13 cellular contexts compared by ENCODE assay signal in the genomic region with DNA sequence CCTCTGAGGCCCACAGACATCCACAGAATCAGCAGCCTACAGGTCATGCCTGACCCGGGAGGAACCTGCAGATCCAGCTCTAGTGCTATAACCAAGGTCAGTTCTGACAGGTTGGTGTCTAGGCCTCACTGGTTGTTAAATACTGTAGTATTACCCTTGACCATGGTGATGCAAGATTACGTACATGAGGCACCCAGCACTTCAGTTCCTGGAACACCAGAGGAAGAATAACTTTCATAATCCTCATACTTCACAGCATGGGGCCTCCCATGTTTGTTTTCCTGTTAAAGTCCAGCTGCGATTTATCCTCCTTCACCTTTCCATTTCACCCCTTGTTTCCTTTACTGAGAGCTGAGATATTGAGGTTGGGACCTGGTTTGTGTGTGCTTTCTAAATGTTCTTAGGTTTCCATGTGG. TPM values are rescaled to one million over a fixed set of nuclear protein-coding genes. Genes with fewer than 3 reads are reported as not detected.
A peak's percentile ranks its signal among the peaks of the same experiment; 100 is the strongest.
DNase-seq lines count a peak whose midpoint lies in the region; ATAC-seq, FAIRE-seq and TF ChIP-seq lines count a peak whose summit lies in the region.
"Had no signal": no experiment of that assay in that cellular context is flagged by ENCODE, and none has a peak within 500 bp of the region (broad histone marks: within the 10 kb centered on the region; RNA-seq: fewer than 3 reads in every experiment).

No MANE protein-coding gene starts in this region.

- DNase-seq in COLO668 (lab: John Stamatoyannopoulos, UW; ENCODE audit: unreplicated experiment) (peak; percentile 24), KBM-7 (peak; percentile 55), K562 (ENCODE audit: extremely low read depth in 1 of 4, low spot score in 3 of 4) (peak in 1 of 4 experiments; percentile 4), lower lobe of right lung (no peak), HTR-8/SVneo (ENCODE audit: insufficient read length, low spot score) (no peak), dedifferentiated amniotic fluid mesenchymal stem cell (ENCODE audit: extremely low spot score) (no peak)
- DNase-seq: activated CD4-positive, alpha-beta T cell treated with anti-CD3 and anti-CD28 coated beads, Interleukin-2, amount 50 U/mL, for 48 hours; amygdala; left ventricle myocardium superior had no signal

- no peak for TF ChIP-seq RAD21 in K562 (CRISPR knock-in tag; conservative IDR thresholded peaks at IDR 0.05 in 1 of 2, IDR thresholded peaks at IDR 0.05 in 1 of 2)

- TF ChIP-seq CTCF in K562 (IDR thresholded peaks at IDR 0.05 in 2 of 3, conservative IDR thresholded peaks at IDR 0.05 in 1 of 3; ENCODE audit: insufficient read depth in 2 of 3, low read depth in 1 of 3, low read length in 3 of 3) (no peak), lower lobe of right lung (IDR thresholded peaks at IDR 0.05) (no peak)

- H3K4me2 ChIP-seq in K562 (ENCODE audit: insufficient read depth, low read length), result no peak overlapping the region

- no peak for TF ChIP-seq EP300 in K562 (IDR thresholded peaks at IDR 0.05; ENCODE audit: low read length)

- H3K36me3 ChIP-seq in K562 (ENCODE audit: control insufficient read depth, insufficient read depth, low read length), result no peaks in the 10 kb centered on the region
- H3K36me3 ChIP-seq in lower lobe of right lung, result no peaks in the 10 kb centered on the region

- H3K9ac ChIP-seq in K562 (ENCODE audit: insufficient read depth in 1 of 2, low read depth in 2 of 2, low read length in 2 of 2), result no peak overlapping the region

- H3K9me3 ChIP-seq in K562 (replicated peaks; ENCODE audit: control insufficient read depth, insufficient read depth, low read depth, low read length) (no peaks in the 10 kb centered on the region), lower lobe of right lung (no peaks in the 10 kb centered on the region)

- no peak for TF ChIP-seq POLR2A in K562 (conservative IDR thresholded peaks at IDR 0.05)

- no peak overlapping the region for H3K27ac ChIP-seq in K562 (ENCODE audit: extremely low read depth, low read depth, low read length)
- peak overlapping the region; percentile 63 for H3K27ac ChIP-seq in lower lobe of right lung

- POLR2A ChIA-PET in K562 (lab: Yijun Ruan, JAX), result interaction anchor here (1.0 kb wide), 1 partner anchor 33 kb away, joined by 4 read pairs; no protein-coding TSS in a partner anchor

- H3K27me3 ChIP-seq in K562 (ENCODE audit: control insufficient read depth in 2 of 2, insufficient read depth in 2 of 2, low read length in 2 of 2), result peaks cover 2 to 6% of the 10 kb centered on the region in 2 experiments; a peak in 3 of 5 replicates
- H3K27me3 ChIP-seq in lower lobe of right lung (ENCODE audit: low read depth), result no peaks in the 10 kb centered on the region

- CTCF ChIA-PET in K562 (lab: Yijun Ruan, JAX; ENCODE audit: low intra/inter-chr PET ratio), result no interaction called here

- no peaks in the 10 kb centered on the region for H4K20me1 ChIP-seq in K562 (replicated peaks; ENCODE audit: control insufficient read depth, insufficient read depth, low read length)

- intact Hi-C loops in K562 (cut with micrococcal nuclease), result no loop called here
- intact Hi-C loops in lower lobe of right lung (cut with DNase I), result no loop called here

- 7% methylated on average over 3 of the region's 3 CpGs for WGBS in K562 (ENCODE audit: insufficient coverage, low coverage, missing lambda C conversion rate)

- H3K4me1 ChIP-seq in K562 (replicated peaks in 1 of 2; ENCODE audit: control insufficient read depth in 2 of 2, insufficient read depth in 2 of 2, low read length in 2 of 2) (no peaks in the 10 kb centered on the region; a peak in 2 of 5 replicates), lower lobe of right lung (peaks cover 38% of the 10 kb centered on the region)

- H3K4me3 ChIP-seq in K562 (no peak overlapping the region), lower lobe of right lung (no peak overlapping the region)
- H3K4me3 ChIP-seq: skin epidermis had no signal

- FAIRE-seq in K562 (lab: Jason Lieb, UNC) (no peak), HTR-8/SVneo (lab: Jason Lieb, UNC) (no peak)

- peak; percentile 59 for ATAC-seq in K562
- ATAC-seq in lower lobe of right lung, result peak; percentile 89 to 91
- ATAC-seq in GM19395 (IDR thresholded peaks at IDR 0.05; ENCODE audit: unreplicated experiment), result no peak
- ATAC-seq in GM21737 (IDR thresholded peaks at IDR 0.05; ENCODE audit: unreplicated experiment), result no peak
- ATAC-seq: SK-N-SH treated with all-trans-retinoic acid at 6 μM for 48 hours had no signal

- in situ Hi-C loops in KBM-7 (cut with MboI; ENCODE audit: low pct_unique_long_range_greater_than_20kb, low sequenced_read_pairs), result no loop called here
- in situ Hi-C loops in K562 (cut with MboI), result no loop called here

- no TSS peak for BruUV-seq in K562 (replicated peaks; lab: Mats Ljungman, UMichigan)

- H3K79me2 ChIP-seq in K562 (ENCODE audit: control insufficient read depth, insufficient read depth, low read length), result no peaks in the 10 kb centered on the region

- H2AFZ ChIP-seq in K562 (ENCODE audit: low read depth, low read length), result no peak overlapping the region

- H3K9me1 ChIP-seq in K562 (ENCODE audit: control insufficient read depth, insufficient read depth, low read length), result peaks cover 3% of the 10 kb centered on the region

TF ChIP-seq in K562, 482 proteins besides CTCF, POLR2A, EP300 and RAD21 (continues in another document):
- TF ChIP-seq ARHGAP35 (IDR thresholded peaks at IDR 0.05; ENCODE audit: partially characterized antibody) (no peak), RFX7 (CRISPR knock-in tag; IDR thresholded peaks at IDR 0.05) (no peak), MAFK (IDR thresholded peaks at IDR 0.05; ENCODE audit: low read length) (no peak), CEBPG (CRISPR knock-in tag; IDR thresholded peaks at IDR 0.05) (0 out of 2 replicates have a peak, but pooled peaks have one; percentile 51), CEBPG (tag; conservative IDR thresholded peaks at IDR 0.05 in 1 of 2, IDR thresholded peaks at IDR 0.05 in 1 of 2) (peak; percentile 91 to 95), NR2C1 (IDR thresholded peaks at IDR 0.05) (no peak), NR2C1 (tag; IDR thresholded peaks at IDR 0.05) (peak; percentile 29; the same call in 1 of the 2 replicates), DDX20 (tag; IDR thresholded peaks at IDR 0.05; ENCODE audit: low read depth) (no peak), ETV1 (tag; conservative IDR thresholded peaks at IDR 0.05; ENCODE audit: low read depth) (peak; percentile 40), TCF7L2 (IDR thresholded peaks at IDR 0.05; ENCODE audit: low read depth, low read length) (no peak), GATAD2B (IDR thresholded peaks at IDR 0.05; ENCODE audit: borderline replicate concordance) (no peak), ZNF408 (CRISPR knock-in tag; IDR thresholded peaks at IDR 0.05; ENCODE audit: low read depth) (no peak), MAZ (CRISPR knock-in tag; conservative IDR thresholded peaks at IDR 0.05 in 1 of 2, IDR thresholded peaks at IDR 0.05 in 1 of 2) (0 out of 4 replicates have a peak, but pooled peaks of 1 of the 2 experiments have one; percentile 25), MTF1 (CRISPR knock-in tag; IDR thresholded peaks at IDR 0.05; ENCODE audit: borderline replicate concordance) (no peak)
- TF ChIP-seq, protein P1, sequence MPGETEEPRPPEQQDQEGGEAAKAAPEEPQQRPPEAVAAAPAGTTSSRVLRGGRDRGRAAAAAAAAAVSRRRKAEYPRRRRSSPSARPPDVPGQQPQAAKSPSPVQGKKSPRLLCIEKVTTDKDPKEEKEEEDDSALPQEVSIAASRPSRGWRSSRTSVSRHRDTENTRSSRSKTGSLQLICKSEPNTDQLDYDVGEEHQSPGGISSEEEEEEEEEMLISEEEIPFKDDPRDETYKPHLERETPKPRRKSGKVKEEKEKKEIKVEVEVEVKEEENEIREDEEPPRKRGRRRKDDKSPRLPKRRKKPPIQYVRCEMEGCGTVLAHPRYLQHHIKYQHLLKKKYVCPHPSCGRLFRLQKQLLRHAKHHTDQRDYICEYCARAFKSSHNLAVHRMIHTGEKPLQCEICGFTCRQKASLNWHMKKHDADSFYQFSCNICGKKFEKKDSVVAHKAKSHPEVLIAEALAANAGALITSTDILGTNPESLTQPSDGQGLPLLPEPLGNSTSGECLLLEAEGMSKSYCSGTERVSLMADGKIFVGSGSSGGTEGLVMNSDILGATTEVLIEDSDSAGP (CRISPR knock-in tag; IDR thresholded peaks at IDR 0.05), result no peak
- TF ChIP-seq, protein P2, sequence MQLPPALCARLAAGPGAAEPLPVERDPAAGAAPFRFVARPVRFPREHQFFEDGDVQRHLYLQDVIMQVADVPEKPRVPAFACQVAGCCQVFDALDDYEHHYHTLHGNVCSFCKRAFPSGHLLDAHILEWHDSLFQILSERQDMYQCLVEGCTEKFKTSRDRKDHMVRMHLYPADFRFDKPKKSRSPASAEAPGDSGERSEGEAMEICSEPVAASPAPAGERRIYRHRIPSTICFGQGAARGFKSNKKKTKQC (CRISPR knock-in tag; IDR thresholded peaks at IDR 0.05), result no peak

RNA-seq across cellular contexts. Expression of a gene that starts 34.4 kb away (rescaled TPM):
- total RNA-seq in K562 (2011; cell fraction: chromatin; rRNA removed; ENCODE audit: low replicate concordance), result 2.8 and 8.7 TPM in 2 replicates
- total RNA-seq in K562 (2011; cell fraction: nucleolus; rRNA removed), result 1.7 and 2.2 TPM in 2 replicates
- total RNA-seq in K562 (2011; cell fraction: nucleoplasm; rRNA removed), result 4.0 and 5.0 TPM in 2 replicates
- 6.5 and 8.2 TPM in 2 replicates for total RNA-seq in K562 (2014; rRNA removed)
- total RNA-seq in K562 (2014; rRNA removed; fragmentation: Illumina TruSeq; extraction: Trizol), result 12.3 and 13.3 TPM in 2 replicates
- total RNA-seq in K562 (2015; rRNA removed; fragmentation: Illumina TruSeq; extraction: Trizol), result 10.4 and 11.3 TPM in 2 replicates
- total RNA-seq in K562 (2021), result 10.0 and 10.2 TPM in 2 replicates
- polyA plus RNA-seq in K562 (2011; rRNA removed), result 3.0 and 4.6 TPM in 2 replicates
- 2.0 and 2.9 TPM in 2 replicates for polyA plus RNA-seq in K562 (2011; cell fraction: cytosol; rRNA removed)
- polyA plus RNA-seq in K562 (2011; cell fraction: nucleus; rRNA removed), result 1.5 and 2.2 TPM in 2 replicates
- polyA plus RNA-seq in K562 (2012), result 8.0 and 34.3 TPM in 2 replicates
- polyA plus RNA-seq in K562 (2014; fragmentation: Illumina TruSeq; extraction: Trizol), result 10.9 and 11.3 TPM in 2 replicates
- 10 to 100 TPM; 10.0 to 12.0 TPM for polyA plus RNA-seq in K562 (2014; fragmentation: Nextera tagmentation; extraction: Ambion mirVana)
- polyA plus RNA-seq in K562 (2014; rRNA removed), result 10.6 and 11.0 TPM in 2 replicates
- 5.2 and 6.8 TPM in 2 replicates for polyA minus RNA-seq in K562 (2011; rRNA and poly(A)+ RNA removed)
- 1.1 and 3.0 TPM in 2 replicates for polyA minus RNA-seq in K562 (2011; cell fraction: cytosol; rRNA and poly(A)+ RNA removed)
- 1.9 and 2.4 TPM in 2 replicates for polyA minus RNA-seq in K562 (2011; cell fraction: nucleus; rRNA and poly(A)+ RNA removed)
- total RNA-seq in lower lobe of right lung, result 19.0 TPM

Comparison
In these comparisons a context has a peak if more than half of its experiments do, and no peak if none do; other contexts are left out.
1. DNase-seq: peak in COLO668 (single experiment) and KBM-7 (single experiment); none in lower lobe of right lung (single experiment), HTR-8/SVneo (single experiment) and dedifferentiated amniotic fluid mesenchymal stem cell (single experiment).
2. ATAC-seq: peak in K562 (single experiment) and lower lobe of right lung (2 of 2); none in GM19395 (single experiment) and GM21737 (single experiment).